2 cellular contexts compared by ENCODE assay signal in genomic region chr11:1881442-1882264, GRCh38.
TF ChIP-seq lines count a peak whose summit lies in the region.

No MANE protein-coding gene starts in this region.

TF ChIP-seq in SK-N-SH treated with all-trans-retinoic acid at 6 μM for 48 hours, 23 proteins besides CTCF, POLR2A, EP300 and RAD21 (continued from another document):
- TF ChIP-seq CREB5 (CRISPR knock-in tag; IDR thresholded peaks at IDR 0.05; ENCODE audit: low read depth) (no peak), PATZ1 (CRISPR knock-in tag; IDR thresholded peaks at IDR 0.05; ENCODE audit: borderline replicate concordance) (no peak), ZNF70 (CRISPR knock-in tag; IDR thresholded peaks at IDR 0.05) (no peak), OSR1 (CRISPR knock-in tag; IDR thresholded peaks at IDR 0.05) (no peak), SNAI2 (CRISPR knock-in tag; IDR thresholded peaks at IDR 0.05) (no peak), ZNF565 (CRISPR knock-in tag; conservative IDR thresholded peaks at IDR 0.05; ENCODE audit: low read depth) (no peak), TSHZ2 (CRISPR knock-in tag; IDR thresholded peaks at IDR 0.05) (no peak), ISL1 (CRISPR knock-in tag; IDR thresholded peaks at IDR 0.05) (no peak)
TF ChIP-seq in SK-N-SH treated with all-trans-retinoic acid at 6 μM for 48 hours: peak in this region for 0.

TF ChIP-seq in SK-N-SH, 30 proteins besides CTCF, POLR2A, EP300 and RAD21 (continued from another document):
- TF ChIP-seq USF1 (IDR thresholded peaks at IDR 0.05; ENCODE audit: borderline replicate concordance, low read depth), result no peak
- TF ChIP-seq EZH2phosphoT487 (IDR thresholded peaks at IDR 0.05; ENCODE audit: borderline replicate concordance, low read depth), result no peak
- no peak for TF ChIP-seq PBX3 (IDR thresholded peaks at IDR 0.05)
- TF ChIP-seq NRF1 (IDR thresholded peaks at IDR 0.05; ENCODE audit: low read depth, low read length), result no peak
- TF ChIP-seq IRF3 (IDR thresholded peaks at IDR 0.05; ENCODE audit: low read depth, low read length), result no peak
- no peak for TF ChIP-seq SIN3A (IDR thresholded peaks at IDR 0.05; ENCODE audit: borderline replicate concordance, low read depth, low read length)
- no peak for TF ChIP-seq FOSL2 (IDR thresholded peaks at IDR 0.05; ENCODE audit: borderline replicate concordance, low read depth)
- no peak for TF ChIP-seq GABPA (IDR thresholded peaks at IDR 0.05; ENCODE audit: low read depth)
- no peak for TF ChIP-seq FOXM1 (IDR thresholded peaks at IDR 0.05; ENCODE audit: low read depth)
